In the genomic region with DNA sequence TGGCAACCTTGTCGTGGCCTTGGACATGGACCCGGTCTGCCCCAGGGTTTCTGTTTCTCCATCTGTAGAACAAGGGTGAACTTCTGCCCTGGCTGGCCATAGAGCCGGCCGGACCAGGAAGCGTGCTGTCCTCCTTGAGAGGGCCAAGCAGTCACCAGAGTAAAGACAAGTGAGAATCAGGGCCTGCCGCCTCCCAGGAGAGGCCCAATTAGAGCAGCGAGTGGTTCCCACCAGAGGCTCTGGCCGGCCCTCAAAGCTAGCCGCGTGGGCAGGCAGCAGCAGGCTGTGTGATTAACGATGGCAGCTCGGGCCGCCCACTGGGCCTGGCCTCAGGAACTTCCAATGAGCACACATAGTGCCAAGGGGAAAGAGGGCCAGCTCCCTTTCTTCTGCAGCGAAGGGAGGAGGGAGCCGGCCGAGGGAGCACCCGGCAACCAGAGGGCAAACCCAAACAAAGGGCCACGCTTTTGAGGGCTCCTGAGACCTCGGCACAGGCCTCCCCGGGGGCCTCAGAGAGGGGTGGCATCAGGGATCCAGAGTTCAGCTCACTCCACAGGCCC, we compare ENCODE assay signal across 1 cellular context.
TF ChIP-seq lines count a peak whose summit lies in the region.

No MANE protein-coding gene starts in this region.

TF ChIP-seq in K562, 482 proteins besides CTCF, POLR2A, EP300 and RAD21 (continued from another document):
- TF ChIP-seq ZNF398 (CRISPR knock-in tag; IDR thresholded peaks at IDR 0.05) (no peak), ZNF780A (CRISPR knock-in tag; IDR thresholded peaks at IDR 0.05) (no peak), LEF1 (IDR thresholded peaks at IDR 0.05) (no peak), DACH1 (IDR thresholded peaks at IDR 0.05; ENCODE audit: partially characterized antibody) (no peak), ZNF592 (IDR thresholded peaks at IDR 0.05) (peak; percentile 44; the same call in 1 of the 2 replicates), ZNF778 (CRISPR knock-in tag; IDR thresholded peaks at IDR 0.05) (no peak), ZBTB7A (IDR thresholded peaks at IDR 0.05; ENCODE audit: borderline replicate concordance, control insufficient read depth, low read depth, low read length) (no peak), MAZ (CRISPR knock-in tag; conservative IDR thresholded peaks at IDR 0.05 in 1 of 2, IDR thresholded peaks at IDR 0.05 in 1 of 2) (no peak), MED1 (CRISPR knock-in tag; IDR thresholded peaks at IDR 0.05; ENCODE audit: borderline replicate concordance) (no peak), ZNF668 (CRISPR knock-in tag; IDR thresholded peaks at IDR 0.05) (no peak), NR3C1 (CRISPR knock-in tag; IDR thresholded peaks at IDR 0.05) (0 out of 2 replicates have a peak, but pooled peaks have one; percentile 30), ZNF263 (CRISPR knock-in tag; IDR thresholded peaks at IDR 0.05; ENCODE audit: borderline replicate concordance) (peak; percentile 58), E2F6 (IDR thresholded peaks at IDR 0.05; ENCODE audit: borderline replicate concordance in 1 of 2, extremely low read depth in 1 of 2, insufficient read depth in 1 of 2, insufficient read length in 1 of 2, low read depth in 1 of 2, low read length in 1 of 2, poor library complexity in 1 of 2, severe bottlenecking in 1 of 2) (peak in 1 of 2 experiments; percentile 63), ZNF133 (CRISPR knock-in tag; IDR thresholded peaks at IDR 0.05) (no peak), NCOA1 (IDR thresholded peaks at IDR 0.05; ENCODE audit: low read depth) (no peak), ZNF699 (CRISPR knock-in tag; IDR thresholded peaks at IDR 0.05; ENCODE audit: insufficient replicate concordance) (no peak), EHMT2 (IDR thresholded peaks at IDR 0.05) (no peak), SMARCC2 (IDR thresholded peaks at IDR 0.05; ENCODE audit: low read depth) (no peak), MGA (IDR thresholded peaks at IDR 0.05) (peak; percentile 70), PHF8 (IDR thresholded peaks at IDR 0.05; ENCODE audit: borderline replicate concordance, low read length) (no peak), ZNF217 (CRISPR knock-in tag; IDR thresholded peaks at IDR 0.05) (no peak), MEIS2 (IDR thresholded peaks at IDR 0.05; ENCODE audit: partially characterized antibody) (peak; percentile 78), PBX2 (CRISPR knock-in tag; IDR thresholded peaks at IDR 0.05; ENCODE audit: low read depth) (no peak), PBX2 (tag; conservative IDR thresholded peaks at IDR 0.05; ENCODE audit: low read depth) (peak; percentile 60), L3MBTL2 (IDR thresholded peaks at IDR 0.05) (peak; percentile 59), POLR2G (IDR thresholded peaks at IDR 0.05; ENCODE audit: low read depth, low read length) (0 out of 2 replicates have a peak, but pooled peaks have one; percentile 22), ZNF165 (CRISPR knock-in tag; IDR thresholded peaks at IDR 0.05; ENCODE audit: borderline replicate concordance) (no peak)
- TF ChIP-seq, protein P1, sequence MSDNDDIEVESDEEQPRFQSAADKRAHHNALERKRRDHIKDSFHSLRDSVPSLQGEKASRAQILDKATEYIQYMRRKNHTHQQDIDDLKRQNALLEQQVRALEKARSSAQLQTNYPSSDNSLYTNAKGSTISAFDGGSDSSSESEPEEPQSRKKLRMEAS (CRISPR knock-in tag; IDR thresholded peaks at IDR 0.05): 0 out of 2 replicates have a peak, but pooled peaks have one; percentile 6
- TF ChIP-seq, protein P2, sequence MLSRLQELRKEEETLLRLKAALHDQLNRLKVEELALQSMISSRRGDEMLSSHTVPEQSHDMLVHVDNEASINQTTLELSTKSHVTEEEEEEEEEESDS (CRISPR knock-in tag; IDR thresholded peaks at IDR 0.05): no peak
